ENCODE assay signal across 6 cellular contexts in the genomic region with DNA sequence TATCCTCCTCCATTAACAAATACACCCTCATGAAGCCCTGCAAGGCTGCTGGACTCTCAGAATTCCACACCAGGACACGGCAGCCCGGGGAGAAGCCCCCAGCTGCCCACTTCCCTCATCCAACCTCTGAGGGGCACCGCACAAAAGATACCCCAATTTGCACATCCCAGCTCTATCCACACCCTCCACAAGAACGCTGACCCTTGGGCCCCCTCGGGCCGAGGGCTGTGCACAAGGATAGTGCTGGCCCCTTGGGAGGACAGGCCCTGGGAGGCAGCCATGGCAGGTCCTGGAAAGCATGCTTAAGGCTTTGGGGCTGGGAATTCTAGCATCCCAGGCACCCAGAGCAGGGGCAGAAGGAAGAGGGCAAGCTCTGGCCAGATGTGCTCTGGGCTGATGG.
"Had no signal": no experiment of that assay in that cellular context is flagged by ENCODE, and none has a peak within 500 bp of the region (broad histone marks: within the 10 kb centered on the region; RNA-seq: fewer than 3 reads in every experiment).

No MANE protein-coding gene starts in this region.

- H3K27ac ChIP-seq: HL-60 had no signal

- H3K9me3 Mint-ChIP-seq: IgD-negative memory B cell had no signal

- H3K36me3 Mint-ChIP-seq: IgD-negative memory B cell had no signal

- H3K4me3 ChIP-seq: K562 had no signal

- DNase-seq: IMR-90, KBM-7 had no signal

- ATAC-seq: HepG2, K562 had no signal
